In the genomic region with DNA sequence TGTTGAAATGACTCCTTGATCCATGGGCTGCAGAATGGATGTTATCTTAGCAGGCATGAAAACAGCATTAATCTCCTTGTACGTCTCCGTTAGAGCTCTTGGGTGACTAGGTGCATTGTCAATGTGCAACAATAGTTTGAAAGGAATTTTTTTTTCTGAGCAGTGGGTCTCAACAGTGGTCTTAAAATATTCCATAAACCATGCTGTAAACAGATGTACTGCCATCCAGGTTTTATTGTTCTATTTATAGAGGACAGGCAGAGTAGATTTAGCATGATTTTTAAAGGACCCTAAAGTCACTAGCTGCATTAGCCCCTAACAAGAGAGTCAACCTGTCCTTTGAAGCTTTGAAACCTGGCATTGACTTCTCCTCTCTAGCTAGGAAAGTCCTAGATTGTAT, we compare ENCODE assay signal across 36 cellular contexts.
DNase-seq lines count a peak whose midpoint lies in the region; ATAC-seq, FAIRE-seq and TF ChIP-seq lines count a peak whose summit lies in the region.
"Had no signal": no experiment of that assay in that cellular context is flagged by ENCODE, and none has a peak within 500 bp of the region (broad histone marks: within the 10 kb centered on the region; RNA-seq: fewer than 3 reads in every experiment).

No MANE protein-coding gene starts in this region.

- BruUV-seq in K562 (replicated peaks; lab: Mats Ljungman, UMichigan) (no TSS peak), endothelial cell of umbilical vein (replicated peaks; lab: Mats Ljungman, UMichigan) (no TSS peak)

- CTCF ChIA-PET in K562 (lab: Yijun Ruan, JAX; ENCODE audit: low intra/inter-chr PET ratio): no interaction called here
- CTCF ChIA-PET in endothelial cell of umbilical vein (lab: Charles Lee): interaction anchor here (1.1 kb wide), 1 partner anchor 16 kb away, joined by 3 read pairs; no protein-coding TSS in a partner anchor

- no peaks in the 10 kb centered on the region for H3K4me1 ChIP-seq in BLaER1
- peaks cover 0 to 3% of the 10 kb centered on the region in 2 experiments; a peak in 1 of 5 replicates for H3K4me1 ChIP-seq in K562 (replicated peaks in 1 of 2; ENCODE audit: control insufficient read depth in 2 of 2, insufficient read depth in 2 of 2, low read length in 2 of 2)
- no peaks in the 10 kb centered on the region for H3K4me1 ChIP-seq in endodermal cell (ENCODE audit: control insufficient read depth, insufficient read depth, low read length)
- no peaks in the 10 kb centered on the region for H3K4me1 ChIP-seq in endothelial cell of umbilical vein (ENCODE audit: control insufficient read depth, extremely low read depth, insufficient read depth, low read length)
- no peaks in the 10 kb centered on the region for H3K4me1 ChIP-seq in spleen
- H3K4me1 ChIP-seq: BLaER1 treated with 17β-estradiol and CSF1 and Interleukin-3, amounts not matched to agents 10 nM and 100 nM; Caco-2 had no signal

- H3K36me3 Mint-ChIP-seq in endodermal cell (ENCODE audit: low read depth): peaks cover 52% of the 10 kb centered on the region

- no peak for TF ChIP-seq EP300 in K562 (IDR thresholded peaks at IDR 0.05; ENCODE audit: low read length)

- no peak overlapping the region for H3K9ac ChIP-seq in BLaER1
- H3K9ac ChIP-seq in K562 (ENCODE audit: insufficient read depth in 1 of 2, low read depth in 2 of 2, low read length in 2 of 2): no peak overlapping the region
- no peak overlapping the region for H3K9ac ChIP-seq in endodermal cell (ENCODE audit: extremely low read depth, low read length, poor library complexity, severe bottlenecking)
- H3K9ac ChIP-seq in endothelial cell of umbilical vein (replicated peaks; ENCODE audit: extremely low read depth, insufficient read depth, low read length): no peak overlapping the region
- H3K9ac ChIP-seq: BLaER1 treated with 17β-estradiol and CSF1 and Interleukin-3, amounts not matched to agents 10 nM and 100 nM had no signal

- no peak overlapping the region for H2AFZ ChIP-seq in K562 (ENCODE audit: low read depth, low read length)
- no peak overlapping the region for H2AFZ ChIP-seq in endothelial cell of umbilical vein (ENCODE audit: low read depth, low read length)

- no peaks in the 10 kb centered on the region for H3K9me1 ChIP-seq in K562 (ENCODE audit: control insufficient read depth, insufficient read depth, low read length)
- peaks cover 1% of the 10 kb centered on the region for H3K9me1 ChIP-seq in endothelial cell of umbilical vein (replicated peaks; ENCODE audit: control insufficient read depth, extremely low read depth, insufficient read depth, low read length)

- WGBS in K562 (ENCODE audit: insufficient coverage, low coverage, missing lambda C conversion rate): 90% methylated on average over 2 of the region's 2 CpGs
- WGBS in endodermal cell (ENCODE audit: insufficient coverage in 1 of 2, insufficient read length in 1 of 2), 2 experiments: 94 to 96% methylated on average over 2 of the region's 2 CpGs
- WGBS in spleen, 5 donors: 94 to 100% (median 99%) methylated on average over 2 of the region's 2 CpGs

- no peak overlapping the region for H3K4me2 ChIP-seq in BLaER1
- no peak overlapping the region for H3K4me2 ChIP-seq in K562 (ENCODE audit: insufficient read depth, low read length)
- H3K4me2 ChIP-seq in endothelial cell of umbilical vein (ENCODE audit: insufficient read depth, low read length): no peak overlapping the region
- H3K4me2 ChIP-seq: A549; BLaER1 treated with 17β-estradiol and CSF1 and Interleukin-3, amounts not matched to agents 10 nM and 100 nM had no signal

- no peaks in the 10 kb centered on the region for H4K20me1 ChIP-seq in BLaER1
- no peaks in the 10 kb centered on the region for H4K20me1 ChIP-seq in K562 (replicated peaks; ENCODE audit: control insufficient read depth, insufficient read depth, low read length)
- H4K20me1 ChIP-seq in endothelial cell of umbilical vein (replicated peaks; ENCODE audit: control insufficient read depth, extremely low read depth, insufficient read depth, low read length): no peaks in the 10 kb centered on the region
- H4K20me1 ChIP-seq: BLaER1 treated with 17β-estradiol and CSF1 and Interleukin-3, amounts not matched to agents 10 nM and 100 nM had no signal

- H3K4me3 ChIP-seq in BLaER1 (peak overlapping the region; percentile 9; the same call in 1 of the 2 replicates), K562 (no peak overlapping the region), endodermal cell (ENCODE audit: low read length) (peak overlapping the region; percentile 49), endothelial cell of umbilical vein (replicated peaks in 1 of 3; ENCODE audit: insufficient read depth in 1 of 3, low read depth in 1 of 3, low read length in 3 of 3) (no peak overlapping the region), spleen (no peak overlapping the region)
- H3K4me3 ChIP-seq: A549 had no signal

- TF ChIP-seq POLR2A in K562 (conservative IDR thresholded peaks at IDR 0.05): no peak
- TF ChIP-seq POLR2A in endothelial cell of umbilical vein (IDR thresholded peaks at IDR 0.05; ENCODE audit: low read depth, low read length): no peak
- no peak for TF ChIP-seq POLR2A in spleen (IDR thresholded peaks at IDR 0.05)

- TF ChIP-seq CTCF in K562 (IDR thresholded peaks at IDR 0.05 in 2 of 3, conservative IDR thresholded peaks at IDR 0.05 in 1 of 3; ENCODE audit: insufficient read depth in 2 of 3, low read depth in 1 of 3, low read length in 3 of 3) (no peak), endodermal cell (conservative IDR thresholded peaks at IDR 0.05) (no peak), endothelial cell of umbilical vein (IDR thresholded peaks at IDR 0.05; ENCODE audit: extremely low read depth in 1 of 2, insufficient read depth in 1 of 2, low read depth in 1 of 2, low read length in 2 of 2) (no peak), spleen (IDR thresholded peaks at IDR 0.05 in 8 of 11, conservative IDR thresholded peaks at IDR 0.05 in 3 of 11) (no peak)

- no peak for TF ChIP-seq RAD21 in K562 (CRISPR knock-in tag; conservative IDR thresholded peaks at IDR 0.05 in 1 of 2, IDR thresholded peaks at IDR 0.05 in 1 of 2)

- H3K9me3 ChIP-seq in BLaER1 (peaks cover 54% of the 10 kb centered on the region), K562 (replicated peaks; ENCODE audit: control insufficient read depth, insufficient read depth, low read depth, low read length) (peaks cover 11% of the 10 kb centered on the region), endodermal cell (ENCODE audit: control insufficient read depth, low read length) (peaks cover 37% of the 10 kb centered on the region), endothelial cell of umbilical vein (replicated peaks; ENCODE audit: control insufficient read depth, insufficient read depth, low read length) (peaks cover 5% of the 10 kb centered on the region), spleen (peaks cover 0 to 16% (median 12%) of the 10 kb centered on the region in 8 donors)
- H3K9me3 ChIP-seq: BE2C, Caco-2 had no signal

- H3K27ac ChIP-seq in BLaER1 (no peak overlapping the region), K562 (ENCODE audit: extremely low read depth, low read depth, low read length) (no peak overlapping the region), endodermal cell (ENCODE audit: low read depth, low read length) (no peak overlapping the region), endothelial cell of umbilical vein (ENCODE audit: insufficient read depth, low read depth, low read length) (no peak overlapping the region), spleen (no peak overlapping the region)
- H3K27ac ChIP-seq: 22Rv1; A549; BLaER1 treated with 17β-estradiol and CSF1 and Interleukin-3, amounts not matched to agents 10 nM and 100 nM; C4-2B had no signal

- H3K27ac Mint-ChIP-seq in endodermal cell: no peak overlapping the region
- H3K27ac Mint-ChIP-seq: B cell; CD14-positive monocyte; CD4-positive, alpha-beta memory T cell; CD4-positive, alpha-beta T cell; CD8-positive, alpha-beta T cell had no signal

- DNase-seq in K562 (ENCODE audit: extremely low read depth in 1 of 4, low spot score in 3 of 4) (no peak), endodermal cell (no peak), endothelial cell of umbilical vein (ENCODE audit: low read depth, low spot score) (no peak), NCI-H748 treated with DMSO at 0.1 percent for 48 hours (lab: John Stamatoyannopoulos, UW) (no peak), Kasumi-1 (lab: John Stamatoyannopoulos, UW) (no peak), spleen (no peak), NOMO-1 treated with dmso at 0.1 percent for 144 hours (lab: John Stamatoyannopoulos, UW; ENCODE audit: unreplicated experiment) (no peak)
- DNase-seq: 8988T; ACHN; AML-193; BE2C; C1 segment of cervical spinal cord; Caco-2; Calu3; CD4-positive, alpha-beta memory T cell; CD4-positive, alpha-beta T cell; CD4-positive, CD25-positive, alpha-beta regulatory T cell; CD8-positive, alpha-beta memory T cell; CD8-positive, alpha-beta T cell; COR-L47; DMS 273 treated with DMSO at 0.1 percent for 48 hours; DMS153; DMS53; DMS79; DMS79 treated with DMSO at 0.1 percent for 48 hours; DND-41; EL had no signal

- POLR2A ChIA-PET in K562 (lab: Yijun Ruan, JAX): interaction anchor here (0.8 kb wide), 1 partner anchor 22 kb away, joined by 3 read pairs; no protein-coding TSS in a partner anchor
- POLR2A ChIA-PET in endothelial cell of umbilical vein (lab: Charles Lee): no interaction called here

- H3K27me3 ChIP-seq in BLaER1 (no peaks in the 10 kb centered on the region), K562 (ENCODE audit: control insufficient read depth in 2 of 2, insufficient read depth in 2 of 2, low read length in 2 of 2) (no peaks in the 10 kb centered on the region), endodermal cell (ENCODE audit: control insufficient read depth, insufficient read depth, low read length, poor library complexity, severe bottlenecking) (no peaks in the 10 kb centered on the region), endothelial cell of umbilical vein (ENCODE audit: control insufficient read depth in 2 of 2, insufficient read depth in 2 of 2, low read length in 2 of 2) (no peaks in the 10 kb centered on the region), spleen (replicated peaks in 1 of 7) (no peaks in the 10 kb centered on the region)
- H3K27me3 ChIP-seq: BE2C; BLaER1 treated with 17β-estradiol and CSF1 and Interleukin-3, amounts not matched to agents 10 nM and 100 nM had no signal

- ATAC-seq in K562: no peak
- ATAC-seq: A549; CD8-positive, alpha-beta T cell had no signal

- dilution Hi-C loops in endothelial cell of umbilical vein (cut with MboI; ENCODE audit: extremely low pct_ligation_motif_present, low sequenced_read_pairs): no loop called here

- H3K36me3 ChIP-seq in BLaER1 (peaks cover 90% of the 10 kb centered on the region), K562 (ENCODE audit: control insufficient read depth, insufficient read depth, low read length) (peaks cover 31% of the 10 kb centered on the region), endodermal cell (ENCODE audit: control insufficient read depth, insufficient read depth, low read length) (peaks cover 75% of the 10 kb centered on the region), endothelial cell of umbilical vein (ENCODE audit: control insufficient read depth in 2 of 2, extremely low read depth in 1 of 2, insufficient read depth in 2 of 2, low read length in 2 of 2) (peaks cover 0 to 2% of the 10 kb centered on the region in 2 experiments), spleen (peaks cover 0 to 99% (median 54%) of the 10 kb centered on the region in 6 donors)

- in situ Hi-C loops in K562 (cut with MboI): no loop called here

- H3K79me2 ChIP-seq in K562 (ENCODE audit: control insufficient read depth, insufficient read depth, low read length) (no peaks in the 10 kb centered on the region), endothelial cell of umbilical vein (ENCODE audit: control insufficient read depth, insufficient read depth, low read length) (no peaks in the 10 kb centered on the region)

- intact Hi-C loops in K562 (cut with micrococcal nuclease) (no loop called here), endothelial cell of umbilical vein (cut with micrococcal nuclease) (no loop called here), spleen (cut with DNase I; ENCODE audit: low total_unique reads) (no loop called here)

- no peaks in the 10 kb centered on the region for H3K4me1 Mint-ChIP-seq in endodermal cell
- H3K4me1 Mint-ChIP-seq: B cell, CD14-positive monocyte had no signal

- H3K9me3 Mint-ChIP-seq in endodermal cell: peaks cover 21% of the 10 kb centered on the region
- H3K9me3 Mint-ChIP-seq: CD4-positive, alpha-beta memory T cell; CD4-positive, alpha-beta T cell; CD8-positive, alpha-beta memory T cell; CD8-positive, alpha-beta T cell had no signal

- FAIRE-seq in K562 (lab: Jason Lieb, UNC): no peak
- FAIRE-seq in endothelial cell of umbilical vein (lab: Jason Lieb, UNC): peak; percentile 4
- FAIRE-seq: A204.1, D721Med had no signal

- no peaks in the 10 kb centered on the region for H3K27me3 Mint-ChIP-seq in endodermal cell (ENCODE audit: insufficient read depth)
- H3K27me3 Mint-ChIP-seq: B cell; CD4-positive, alpha-beta memory T cell; CD4-positive, alpha-beta T cell; CD8-positive, alpha-beta memory T cell had no signal

- H3K4me3 Mint-ChIP-seq in endodermal cell: no peak overlapping the region
- H3K4me3 Mint-ChIP-seq: B cell; CD14-positive monocyte; CD4-positive, alpha-beta memory T cell; CD4-positive, alpha-beta T cell; CD4-positive, CD25-positive, alpha-beta regulatory T cell; CD8-positive, alpha-beta memory T cell; CD8-positive, alpha-beta T cell had no signal

Comparison
In these comparisons a context has a peak if more than half of its experiments do, and no peak if none do; other contexts are left out.
1. H3K4me3 ChIP-seq: peak in BLaER1 (single experiment) and endodermal cell (single experiment); none in K562 (single experiment), endothelial cell of umbilical vein (0 of 3) and spleen (0 of 8).